ENCODE assay signal across 1 cellular context in the genomic region with DNA sequence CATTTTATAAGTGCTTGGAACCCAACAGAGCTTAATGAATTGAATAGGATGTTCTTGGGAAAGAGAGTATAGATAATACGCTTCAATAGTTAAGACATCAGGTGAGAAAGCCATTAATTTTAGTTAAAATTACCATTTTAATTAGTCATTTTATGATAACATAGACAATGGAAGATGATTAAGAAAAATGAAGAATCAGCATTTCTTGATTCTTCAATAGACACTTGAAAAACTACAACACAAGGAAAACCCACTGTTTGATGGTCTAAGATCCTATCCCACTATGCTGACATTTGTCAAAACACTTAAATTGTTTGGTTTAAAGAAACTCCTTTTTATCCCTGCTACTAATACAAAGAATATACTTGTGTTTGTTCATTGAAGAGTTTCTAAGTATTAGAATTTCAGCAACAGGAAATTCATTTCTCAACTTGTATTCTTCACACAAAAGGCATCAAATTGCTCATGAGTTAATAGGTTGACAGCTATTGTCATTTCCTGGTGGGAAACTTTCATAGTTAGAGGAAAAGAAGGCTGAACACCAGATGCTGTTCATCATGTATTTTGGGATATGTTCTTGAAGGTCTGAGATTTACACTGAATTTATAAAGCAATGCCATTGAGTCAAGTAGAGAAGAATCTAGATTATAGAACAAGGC.
A peak's percentile ranks its signal among the peaks of the same experiment; 100 is the strongest.
TF ChIP-seq lines count a peak whose summit lies in the region.

No MANE protein-coding gene starts in this region.

TF ChIP-seq in HepG2, 621 proteins besides CTCF, POLR2A, EP300 and RAD21:
- TF ChIP-seq MAFK (conservative IDR thresholded peaks at IDR 0.05 in 1 of 2, IDR thresholded peaks at IDR 0.05 in 1 of 2; ENCODE audit: low read length in 2 of 2) (peak; percentile 85 to 92), ZSCAN30 (CRISPR knock-in tag; IDR thresholded peaks at IDR 0.05) (no peak), MAFF (IDR thresholded peaks at IDR 0.05; ENCODE audit: low read depth, low read length) (peak; percentile 82)
